10 cellular contexts compared by ENCODE assay signal in the genomic region with DNA sequence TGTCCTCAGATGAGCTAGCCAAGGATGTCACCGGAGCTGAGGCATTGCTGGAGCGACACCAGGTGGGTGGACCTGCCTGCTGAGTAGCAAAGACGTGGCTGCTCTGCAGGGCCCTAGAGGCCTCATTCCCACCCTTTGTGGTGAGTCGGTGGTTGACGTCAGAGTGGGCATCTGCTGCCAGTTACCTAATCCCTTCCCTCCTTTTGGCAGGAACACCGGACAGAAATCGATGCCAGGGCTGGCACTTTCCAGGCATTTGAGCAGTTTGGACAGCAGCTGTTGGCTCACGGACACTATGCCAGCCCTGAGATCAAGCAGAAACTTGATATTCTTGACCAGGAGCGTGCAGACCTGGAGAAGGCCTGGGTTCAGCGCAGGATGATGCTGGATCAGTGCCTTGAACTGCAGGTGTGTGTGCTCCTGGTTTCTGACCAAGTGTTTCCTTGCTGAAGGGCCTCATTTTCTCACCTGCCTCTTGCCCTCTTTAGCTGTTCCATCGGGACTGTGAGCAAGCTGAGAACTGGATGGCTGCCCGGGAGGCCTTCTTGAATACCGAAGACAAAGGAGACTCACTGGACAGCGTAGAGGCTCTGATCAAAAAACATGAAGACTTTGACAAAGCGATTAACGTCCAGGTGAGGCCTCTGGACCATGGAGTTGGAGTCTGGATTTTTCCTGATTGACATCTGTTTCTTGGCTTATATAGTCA. TPM values are rescaled to one million over a fixed set of nuclear protein-coding genes. Genes with fewer than 3 reads are reported as not detected.
DNase-seq lines count a peak whose midpoint lies in the region; ATAC-seq and TF ChIP-seq lines count a peak whose summit lies in the region.
"Had no signal": no experiment of that assay in that cellular context is flagged by ENCODE, and none has a peak within 500 bp of the region (broad histone marks: within the 10 kb centered on the region; RNA-seq: fewer than 3 reads in every experiment).

No MANE protein-coding gene starts in this region.

- peak; percentile 88; the same call in 1 of the 2 replicates for TF ChIP-seq EP300 in Ishikawa (IDR thresholded peaks at IDR 0.05; ENCODE audit: borderline replicate concordance)

- no peak overlapping the region for H3K27ac Mint-ChIP-seq in mesothelial cell of epicardium
- H3K27ac Mint-ChIP-seq: T-helper 2 cell treated with Interferon-gamma antibody and Interleukin-4, amounts not matched to agents 5 μg/mL and 100 μg/mL, for 36 hours had no signal

- no peak; the same call in 1 of the 2 replicates for TF ChIP-seq RAD21 in Ishikawa (IDR thresholded peaks at IDR 0.05; ENCODE audit: low read depth)

- peak in 51 of 56 donors; percentile 14 to 93 (median 70) for DNase-seq in amygdala (lab: John Stamatoyannopoulos, UW)
- DNase-seq in head of caudate nucleus, result peak; percentile 26 to 86 (median 68)
- no peak for DNase-seq in sciatic nerve (ENCODE audit: low spot score)
- no peak for DNase-seq in mesothelial cell of epicardium (ENCODE audit: low spot score in 2 of 2, unreplicated experiment in 2 of 2)
- no peak for DNase-seq in NAMALWA (ENCODE audit: low spot score)
- no peak for DNase-seq in activated CD8-positive, alpha-beta memory T cell treated with anti-CD3 and anti-CD28 coated beads, Interleukin-2, amount 50 U/mL, for 48 hours
- DNase-seq: NCI-H1048 had no signal

- H3K9me3 Mint-ChIP-seq in mesothelial cell of epicardium, result no peaks in the 10 kb centered on the region
- H3K9me3 Mint-ChIP-seq: T-helper 2 cell treated with Interferon-gamma antibody and Interleukin-4, amounts not matched to agents 5 μg/mL and 100 μg/mL, for 36 hours had no signal

- ATAC-seq in sciatic nerve, result peak; percentile 67
- ATAC-seq in HG03439 (IDR thresholded peaks at IDR 0.05; ENCODE audit: unreplicated experiment), result no peak

- H3K36me3 Mint-ChIP-seq in mesothelial cell of epicardium, result peaks cover 52% of the 10 kb centered on the region

- H3K4me1 Mint-ChIP-seq in mesothelial cell of epicardium, result no peaks in the 10 kb centered on the region

- no peak for TF ChIP-seq CTCF in mesothelial cell of epicardium (IDR thresholded peaks at IDR 0.05; ENCODE audit: unreplicated experiment)

- intact Hi-C loops in head of caudate nucleus (cut with DNase I), result no loop called here
- intact Hi-C loops in sciatic nerve (cut with DNase I), result no loop called here

- H3K27me3 Mint-ChIP-seq in mesothelial cell of epicardium (ENCODE audit: low read depth), result no peaks in the 10 kb centered on the region

- no peak overlapping the region for H3K4me3 Mint-ChIP-seq in mesothelial cell of epicardium
- H3K4me3 Mint-ChIP-seq: T-helper 2 cell treated with Interferon-gamma antibody and Interleukin-4, amounts not matched to agents 5 μg/mL and 100 μg/mL, for 36 hours had no signal

TF ChIP-seq in Ishikawa, 13 proteins besides CTCF, POLR2A, EP300 and RAD21:
- TF ChIP-seq, protein P1, sequence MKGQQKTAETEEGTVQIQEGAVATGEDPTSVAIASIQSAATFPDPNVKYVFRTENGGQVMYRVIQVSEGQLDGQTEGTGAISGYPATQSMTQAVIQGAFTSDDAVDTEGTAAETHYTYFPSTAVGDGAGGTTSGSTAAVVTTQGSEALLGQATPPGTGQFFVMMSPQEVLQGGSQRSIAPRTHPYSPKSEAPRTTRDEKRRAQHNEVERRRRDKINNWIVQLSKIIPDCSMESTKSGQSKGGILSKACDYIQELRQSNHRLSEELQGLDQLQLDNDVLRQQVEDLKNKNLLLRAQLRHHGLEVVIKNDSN (IDR thresholded peaks at IDR 0.05), result no peak
- TF ChIP-seq TEAD4 (IDR thresholded peaks at IDR 0.05) (peak; percentile 65; the same call in 1 of the 2 replicates), CREB1 (IDR thresholded peaks at IDR 0.05; ENCODE audit: low read depth) (peak; percentile 62), EGR1 (IDR thresholded peaks at IDR 0.05) (no peak), FOXM1 (IDR thresholded peaks at IDR 0.05; ENCODE audit: borderline replicate concordance, low read depth) (peak; percentile 83), ZBTB7A (IDR thresholded peaks at IDR 0.05; ENCODE audit: low read depth) (no peak), TAF1 (IDR thresholded peaks at IDR 0.05; ENCODE audit: low read depth) (no peak), NFIC (IDR thresholded peaks at IDR 0.05) (peak; percentile 97), CEBPB (IDR thresholded peaks at IDR 0.05) (peak; percentile 64), TCF12 (IDR thresholded peaks at IDR 0.05; ENCODE audit: low read depth) (peak; percentile 98), YY1 (IDR thresholded peaks at IDR 0.05; ENCODE audit: low read depth) (0 out of 2 replicates have a peak, but pooled peaks have one; percentile 49)
- TF ChIP-seq, protein P2, sequence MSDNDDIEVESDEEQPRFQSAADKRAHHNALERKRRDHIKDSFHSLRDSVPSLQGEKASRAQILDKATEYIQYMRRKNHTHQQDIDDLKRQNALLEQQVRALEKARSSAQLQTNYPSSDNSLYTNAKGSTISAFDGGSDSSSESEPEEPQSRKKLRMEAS (IDR thresholded peaks at IDR 0.05), result peak; percentile 74
- TF ChIP-seq, protein P3, sequence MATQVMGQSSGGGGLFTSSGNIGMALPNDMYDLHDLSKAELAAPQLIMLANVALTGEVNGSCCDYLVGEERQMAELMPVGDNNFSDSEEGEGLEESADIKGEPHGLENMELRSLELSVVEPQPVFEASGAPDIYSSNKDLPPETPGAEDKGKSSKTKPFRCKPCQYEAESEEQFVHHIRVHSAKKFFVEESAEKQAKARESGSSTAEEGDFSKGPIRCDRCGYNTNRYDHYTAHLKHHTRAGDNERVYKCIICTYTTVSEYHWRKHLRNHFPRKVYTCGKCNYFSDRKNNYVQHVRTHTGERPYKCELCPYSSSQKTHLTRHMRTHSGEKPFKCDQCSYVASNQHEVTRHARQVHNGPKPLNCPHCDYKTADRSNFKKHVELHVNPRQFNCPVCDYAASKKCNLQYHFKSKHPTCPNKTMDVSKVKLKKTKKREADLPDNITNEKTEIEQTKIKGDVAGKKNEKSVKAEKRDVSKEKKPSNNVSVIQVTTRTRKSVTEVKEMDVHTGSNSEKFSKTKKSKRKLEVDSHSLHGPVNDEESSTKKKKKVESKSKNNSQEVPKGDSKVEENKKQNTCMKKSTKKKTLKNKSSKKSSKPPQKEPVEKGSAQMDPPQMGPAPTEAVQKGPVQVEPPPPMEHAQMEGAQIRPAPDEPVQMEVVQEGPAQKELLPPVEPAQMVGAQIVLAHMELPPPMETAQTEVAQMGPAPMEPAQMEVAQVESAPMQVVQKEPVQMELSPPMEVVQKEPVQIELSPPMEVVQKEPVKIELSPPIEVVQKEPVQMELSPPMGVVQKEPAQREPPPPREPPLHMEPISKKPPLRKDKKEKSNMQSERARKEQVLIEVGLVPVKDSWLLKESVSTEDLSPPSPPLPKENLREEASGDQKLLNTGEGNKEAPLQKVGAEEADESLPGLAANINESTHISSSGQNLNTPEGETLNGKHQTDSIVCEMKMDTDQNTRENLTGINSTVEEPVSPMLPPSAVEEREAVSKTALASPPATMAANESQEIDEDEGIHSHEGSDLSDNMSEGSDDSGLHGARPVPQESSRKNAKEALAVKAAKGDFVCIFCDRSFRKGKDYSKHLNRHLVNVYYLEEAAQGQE (IDR thresholded peaks at IDR 0.05; ENCODE audit: low read depth), result peak; percentile 40; the same call in 1 of the 2 replicates

RNA-seq across cellular contexts. Expression of a gene that starts 48.9 kb away (rescaled TPM):
- total RNA-seq in sciatic nerve, result 28.4 TPM
- 35.2 to 38.3 TPM (median 37.2 TPM) in 3 replicates for total RNA-seq in mesothelial cell of epicardium

RNA-seq across cellular contexts. Expression of a gene that starts 55.4 kb away (rescaled TPM):
- total RNA-seq in sciatic nerve (794 TPM), mesothelial cell of epicardium (441 to 458 TPM (median 442 TPM) in 3 replicates)

Comparison
In these comparisons a context has a peak if more than half of its experiments do, and no peak if none do; other contexts are left out.
1. DNase-seq: peak in amygdala (51 of 56) and head of caudate nucleus (42 of 42); none in sciatic nerve (single experiment), mesothelial cell of epicardium (0 of 2), NAMALWA (single experiment) and activated CD8-positive, alpha-beta memory T cell treated with anti-CD3 and anti-CD28 coated beads, Interleukin-2, amount 50 U/mL, for 48 hours (single experiment).